ENCODE assay signal across 25 cellular contexts in genomic region chr9:98980291-98980690, GRCh38. TPM values are rescaled to one million over a fixed set of nuclear protein-coding genes. Genes with fewer than 3 reads are reported as not detected.
"Had no signal": no experiment of that assay in that cellular context is flagged by ENCODE, and none has a peak within 500 bp of the region (broad histone marks: within the 10 kb centered on the region; RNA-seq: fewer than 3 reads in every experiment).

No MANE protein-coding gene starts in this region.

- H3K36me3 ChIP-seq: colonic mucosa, pancreas, prostate gland, transverse colon, WERI-Rb-1 had no signal

- H3K4me3 ChIP-seq: body of pancreas, colonic mucosa, pancreas, prostate gland, transverse colon had no signal

- H3K4me1 ChIP-seq: colonic mucosa, prostate gland had no signal

- H3K4me3 Mint-ChIP-seq: activated naive CD8-positive, alpha-beta T cell; nephron; T-helper 17 cell had no signal

- DNase-seq: activated CD4-positive, alpha-beta T cell treated with anti-CD3 and anti-CD28 coated beads for 48 hours; activated CD4-positive, alpha-beta T cell treated with anti-CD3 and anti-CD28 coated beads, Interleukin-2, amount 50 U/mL, for 48 hours; activated CD8-positive, alpha-beta memory T cell treated with anti-CD3 and anti-CD28 coated beads for 24 hours; activated effector memory CD4-positive, alpha-beta T cell treated with Interleukin-2 at 50 U/mL for 16 hours; activated naive CD4-positive, alpha-beta T cell treated with Interleukin-2 at 50 U/mL for 16 hours; anterior cingulate cortex; body of pancreas; colonic mucosa; effector CD8-positive, alpha-beta T cell; islet precursor cell; left ventricle myocardium superior; midbrain; nucleus accumbens; pancreas; retina; stimulated activated CD4-positive, alpha-beta T cell treated with anti-CD3 and anti-CD28 coated beads, Interleukin-15, amount 100 ng/mL, for 24 hours; stimulated activated CD4-positive, alpha-beta T cell treated with anti-CD3 and anti-CD28 coated beads, Interleukin-2, amount 100 ng/mL, for 24 hours; stimulated activated naive CD4-positive, alpha-beta T cell; T-helper 17 cell; T1000; transverse colon; WERI-Rb-1 had no signal

- H3K27ac Mint-ChIP-seq: activated naive CD8-positive, alpha-beta T cell; nephron had no signal

- H3K36me3 Mint-ChIP-seq: activated naive CD8-positive, alpha-beta T cell had no signal

- H3K9me3 ChIP-seq: body of pancreas, colonic mucosa, pancreas, prostate gland, transverse colon had no signal

- H3K27me3 ChIP-seq: body of pancreas, colonic mucosa, pancreas had no signal

- H3K27me3 Mint-ChIP-seq: activated naive CD8-positive, alpha-beta T cell had no signal

- H3K9me3 Mint-ChIP-seq: nephron had no signal

- H3K27ac ChIP-seq: body of pancreas, colonic mucosa, pancreas, prostate gland, transverse colon, WERI-Rb-1 had no signal

RNA-seq across cellular contexts. Expression of gene COL15A1, which starts 36.6 kb away (rescaled TPM):
- total RNA-seq: T-helper 17 cell had no signal
